In the genomic region with DNA sequence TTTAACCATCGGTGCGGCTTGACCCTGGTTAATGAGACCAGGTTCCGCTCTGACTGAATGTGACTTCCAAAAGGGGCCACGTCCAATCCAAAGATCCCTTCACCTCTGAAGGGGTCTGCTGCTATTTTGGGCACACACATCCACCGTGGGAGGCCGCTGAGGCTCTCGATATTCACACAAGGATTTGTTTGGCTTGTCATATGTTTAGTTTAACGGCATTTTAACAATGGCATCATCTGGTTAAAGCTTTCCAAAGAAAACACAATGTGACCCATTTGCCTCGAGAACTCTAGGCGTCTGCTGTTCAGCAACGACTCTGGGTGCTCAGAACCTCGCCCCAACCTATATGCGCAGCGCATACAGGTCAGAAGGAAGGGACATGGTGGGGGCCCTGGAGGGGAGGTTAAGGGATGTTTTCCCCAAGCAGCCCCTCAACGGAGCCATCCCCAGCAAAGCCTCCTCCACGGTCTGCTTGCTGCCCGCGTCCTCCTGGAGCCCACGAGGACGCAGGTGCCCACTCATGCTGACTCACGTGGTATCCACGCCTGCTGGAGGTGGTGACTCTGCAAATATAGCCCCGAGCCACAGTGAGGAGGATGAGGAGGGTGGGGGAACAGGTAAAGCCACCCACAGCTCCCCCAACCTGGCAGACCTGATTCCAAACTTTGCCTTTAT, we compare ENCODE assay signal across 23 cellular contexts.
A peak's percentile ranks its signal among the peaks of the same experiment; 100 is the strongest.
DNase-seq lines count a peak whose midpoint lies in the region; ATAC-seq and TF ChIP-seq lines count a peak whose summit lies in the region.
"Had no signal": no experiment of that assay in that cellular context is flagged by ENCODE, and none has a peak within 500 bp of the region (broad histone marks: within the 10 kb centered on the region; RNA-seq: fewer than 3 reads in every experiment).

No MANE protein-coding gene starts in this region.

- no peaks in the 10 kb centered on the region for H3K9me2 ChIP-seq in PC-3 (replicated peaks; ENCODE audit: low read length)
- H3K9me2 ChIP-seq: SK-N-SH had no signal

- DNase-seq in PC-3 (peak; percentile 5), dorsolateral prefrontal cortex (no peak), osteoblast (ENCODE audit: insufficient read length, low spot score, missing footprints) (peak; percentile 90), 8988T (no peak), DMS 273 treated with DMSO at 0.1 percent for 48 hours (lab: John Stamatoyannopoulos, UW) (no peak)
- DNase-seq: BE2C; CD8-positive, alpha-beta memory T cell; DMS79 treated with DMSO at 0.1 percent for 48 hours; GF-D8; GOT3; HCEC 1CT; NCI-H1048; NCI-H1417; NCI-H1694; NCI-H2081; NCI-H2227 treated with DMSO at 0.1 percent for 48 hours; NCI-H526 treated with DMSO at 0.1 percent for 48 hours; RPMI8226; SIG-M5; SK-N-SH had no signal

- H4K20me1 ChIP-seq in PC-3 (ENCODE audit: low read length), result no peaks in the 10 kb centered on the region
- no peaks in the 10 kb centered on the region for H4K20me1 ChIP-seq in osteoblast (ENCODE audit: insufficient read depth, low read length)

- ATAC-seq in PC-3 (no peak), HG03439 (IDR thresholded peaks at IDR 0.05; ENCODE audit: unreplicated experiment) (no peak)

- no peak overlapping the region for H2AFZ ChIP-seq in PC-3 (ENCODE audit: low read length)
- no peak overlapping the region for H2AFZ ChIP-seq in osteoblast (ENCODE audit: low read length)

- no TSS peak for BruUV-seq in PC-3 (replicated peaks; lab: Mats Ljungman, UMichigan)

- POLR2A ChIA-PET in PC-3 (lab: Charles Lee; ENCODE audit: unreplicated experiment), result no interaction called here

- H3K27me3 ChIP-seq in PC-3 (ENCODE audit: low read length), result no peaks in the 10 kb centered on the region
- H3K27me3 ChIP-seq in dorsolateral prefrontal cortex, result no peaks in the 10 kb centered on the region
- no peaks in the 10 kb centered on the region for H3K27me3 ChIP-seq in osteoblast (ENCODE audit: insufficient read depth, low read length)
- H3K27me3 ChIP-seq: BE2C had no signal

- H3K4me2 ChIP-seq in PC-3 (ENCODE audit: low read length) (no peak overlapping the region), osteoblast (ENCODE audit: insufficient read depth, low read length) (peak overlapping the region; percentile 15)
- H3K4me2 ChIP-seq: SK-N-SH had no signal

- H3K79me2 ChIP-seq in PC-3 (ENCODE audit: low read length), result no peaks in the 10 kb centered on the region
- no peaks in the 10 kb centered on the region for H3K79me2 ChIP-seq in osteoblast (ENCODE audit: insufficient read depth, low read length)

- intact Hi-C loops in PC-3 (cut with micrococcal nuclease) (no loop called here), dorsolateral prefrontal cortex (cut with DNase I) (loop anchor here (5.0 to 10.0 kb wide), 2 partner anchors 52 to 794 kb away; no protein-coding TSS in a partner anchor)

- no peaks in the 10 kb centered on the region for H3K9me3 ChIP-seq in PC-3 (ENCODE audit: low read length)
- no peaks in the 10 kb centered on the region for H3K9me3 ChIP-seq in osteoblast (ENCODE audit: low read depth, low read length)
- H3K9me3 ChIP-seq: BE2C, SK-N-SH had no signal

- H3F3A ChIP-seq in PC-3 (ENCODE audit: low read length, unreplicated experiment), result no peaks in the 10 kb centered on the region

- CTCF ChIA-PET in PC-3 (lab: Charles Lee), result interaction anchor here (0.6 kb wide), 1 partner anchor 17 kb away, joined by 9 read pairs; no protein-coding TSS in a partner anchor

- TF ChIP-seq CTCF in PC-3 (conservative IDR thresholded peaks at IDR 0.05; ENCODE audit: low read depth, low read length) (no peak), dorsolateral prefrontal cortex (IDR thresholded peaks at IDR 0.05 in 54 of 56, conservative IDR thresholded peaks at IDR 0.05 in 2 of 56; ENCODE audit: low read depth in 1 of 56, partially characterized antibody in 56 of 56) (no peak), osteoblast (IDR thresholded peaks at IDR 0.05; ENCODE audit: extremely low read depth, low read depth, low read length) (no peak)

- H3K4me1 ChIP-seq in PC-3 (ENCODE audit: insufficient read depth, low read length) (peaks cover 4% of the 10 kb centered on the region; the same call in 1 of the 2 replicates), osteoblast (ENCODE audit: insufficient read depth, low read length) (peaks cover 10% of the 10 kb centered on the region)
- H3K4me1 ChIP-seq: BE2C had no signal

- H3K36me3 ChIP-seq in PC-3 (ENCODE audit: low read depth, low read length) (no peaks in the 10 kb centered on the region), osteoblast (ENCODE audit: insufficient read depth, low read length) (peaks cover 7% of the 10 kb centered on the region)

- H3K9ac ChIP-seq in PC-3 (ENCODE audit: low read length), result no peak overlapping the region
- H3K9ac ChIP-seq: SK-N-SH had no signal

- H3K4me3 ChIP-seq in PC-3 (ENCODE audit: low read length), result no peak overlapping the region
- H3K4me3 ChIP-seq in dorsolateral prefrontal cortex, result no peak overlapping the region
- H3K4me3 ChIP-seq in osteoblast (ENCODE audit: insufficient read depth, low read length), result no peak overlapping the region

- H3K27ac ChIP-seq in PC-3 (ENCODE audit: low read length) (no peak overlapping the region), angular gyrus (ENCODE audit: low read depth, low read length) (peak overlapping the region; percentile 49), dorsolateral prefrontal cortex (peak overlapping the region in 53 of 59 donors; percentile 7 to 86 (median 69)), osteoblast (ENCODE audit: low read depth, low read length) (peak overlapping the region; percentile 22)
- H3K27ac ChIP-seq: HL-60 had no signal

Comparison
In these comparisons a context has a peak if more than half of its experiments do, and no peak if none do; other contexts are left out.
1. DNase-seq: peak in PC-3 (single experiment) and osteoblast (single experiment); none in dorsolateral prefrontal cortex (0 of 10), 8988T (single experiment) and DMS 273 treated with DMSO at 0.1 percent for 48 hours (single experiment).